In the genomic region with DNA sequence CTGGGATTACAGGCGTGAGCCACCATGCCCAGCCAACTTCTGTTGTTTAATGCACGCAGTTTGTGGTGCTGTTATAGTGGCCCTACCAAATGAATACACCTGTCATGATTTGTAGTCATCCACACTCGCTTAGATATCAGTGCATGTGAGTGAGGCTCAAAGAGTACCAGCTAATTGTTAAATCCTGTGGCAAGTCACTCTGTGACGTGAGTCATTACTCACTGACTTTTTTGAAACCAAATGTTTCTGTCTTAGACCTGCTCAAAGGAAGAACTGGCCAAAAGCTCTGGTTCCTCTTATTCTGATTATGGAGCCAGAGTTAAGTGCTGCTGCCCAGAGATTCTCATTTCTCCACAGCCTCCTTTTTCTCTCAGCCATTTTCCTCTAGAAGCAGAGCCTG, we compare ENCODE assay signal across 24 cellular contexts.
DNase-seq lines count a peak whose midpoint lies in the region; ATAC-seq and TF ChIP-seq lines count a peak whose summit lies in the region.
"Had no signal": no experiment of that assay in that cellular context is flagged by ENCODE, and none has a peak within 500 bp of the region (broad histone marks: within the 10 kb centered on the region; RNA-seq: fewer than 3 reads in every experiment).

No MANE protein-coding gene starts in this region.

- TF ChIP-seq CTCF in CD8-positive, alpha-beta T cell (IDR thresholded peaks at IDR 0.05) = no peak
- TF ChIP-seq CTCF in sigmoid colon (IDR thresholded peaks at IDR 0.05) (no peak), suprapubic skin (IDR thresholded peaks at IDR 0.05) (no peak)

- H3K9me3 ChIP-seq in CD8-positive, alpha-beta T cell (ENCODE audit: low read length) = no peaks in the 10 kb centered on the region
- H3K9me3 ChIP-seq in sigmoid colon (no peaks in the 10 kb centered on the region), suprapubic skin (no peaks in the 10 kb centered on the region)
- H3K9me3 ChIP-seq: left ventricle myocardium inferior, upper lobe of left lung had no signal

- TF ChIP-seq EP300 in sigmoid colon (IDR thresholded peaks at IDR 0.05) (no peak), suprapubic skin (IDR thresholded peaks at IDR 0.05) (no peak)

- H3K36me3 Mint-ChIP-seq in activated CD4-positive, alpha-beta T cell treated with anti-CD3 and anti-CD28 coated beads, Interleukin-2, amount 10 ng/mL, durations not matched to agents 7 days and 5 days (ENCODE audit: low read depth) = peaks cover 25% of the 10 kb centered on the region
- H3K36me3 Mint-ChIP-seq in CD8-positive, alpha-beta T cell = peaks cover 14% of the 10 kb centered on the region
- H3K36me3 Mint-ChIP-seq in activated T-helper 2 cell treated with anti-CD3 and anti-CD28 coated beads, Interferon-gamma antibody, Interleukin-2, Interleukin-4, amounts not matched to agents 10 μg/mL and 5 μg/mL and 100 μg/mL, durations not matched to agents 14 hours and 24 hours and 36 hours (ENCODE audit: low read depth) = peaks cover 4% of the 10 kb centered on the region

- ATAC-seq in CD8-positive, alpha-beta T cell = no peak
- ATAC-seq in HG02870 (IDR thresholded peaks at IDR 0.05; ENCODE audit: unreplicated experiment) = no peak
- ATAC-seq: PC-3 had no signal

- no peak overlapping the region for H3K4me3 Mint-ChIP-seq in activated CD4-positive, alpha-beta T cell treated with anti-CD3 and anti-CD28 coated beads, Interleukin-2, amount 10 ng/mL, durations not matched to agents 7 days and 5 days
- no peak overlapping the region for H3K4me3 Mint-ChIP-seq in CD8-positive, alpha-beta T cell
- H3K4me3 Mint-ChIP-seq in activated T-helper 2 cell treated with anti-CD3 and anti-CD28 coated beads, Interferon-gamma antibody, Interleukin-2, Interleukin-4, amounts not matched to agents 10 μg/mL and 5 μg/mL and 100 μg/mL, durations not matched to agents 14 hours and 24 hours and 36 hours (ENCODE audit: low read depth) = no peak overlapping the region
- H3K4me3 Mint-ChIP-seq: neural crest cell had no signal

- no peaks in the 10 kb centered on the region for H3K27me3 Mint-ChIP-seq in activated CD4-positive, alpha-beta T cell treated with anti-CD3 and anti-CD28 coated beads, Interleukin-2, amount 10 ng/mL, durations not matched to agents 7 days and 5 days
- H3K27me3 Mint-ChIP-seq in CD8-positive, alpha-beta T cell (ENCODE audit: low read depth) = no peaks in the 10 kb centered on the region
- no peaks in the 10 kb centered on the region for H3K27me3 Mint-ChIP-seq in activated T-helper 2 cell treated with anti-CD3 and anti-CD28 coated beads, Interferon-gamma antibody, Interleukin-2, Interleukin-4, amounts not matched to agents 10 μg/mL and 5 μg/mL and 100 μg/mL, durations not matched to agents 14 hours and 24 hours and 36 hours (ENCODE audit: low read depth)
- H3K27me3 Mint-ChIP-seq: IgD-negative memory B cell had no signal

- H3K27ac Mint-ChIP-seq in activated CD4-positive, alpha-beta T cell treated with anti-CD3 and anti-CD28 coated beads, Interleukin-2, amount 10 ng/mL, durations not matched to agents 7 days and 5 days = peak overlapping the region; percentile 96
- peak overlapping the region; percentile 96 for H3K27ac Mint-ChIP-seq in CD8-positive, alpha-beta T cell
- peak overlapping the region; percentile 35 for H3K27ac Mint-ChIP-seq in activated T-helper 2 cell treated with anti-CD3 and anti-CD28 coated beads, Interferon-gamma antibody, Interleukin-2, Interleukin-4, amounts not matched to agents 10 μg/mL and 5 μg/mL and 100 μg/mL, durations not matched to agents 14 hours and 24 hours and 36 hours
- H3K27ac Mint-ChIP-seq: IgD-negative memory B cell had no signal

- H3K9me3 Mint-ChIP-seq in activated CD4-positive, alpha-beta T cell treated with anti-CD3 and anti-CD28 coated beads, Interleukin-2, amount 10 ng/mL, durations not matched to agents 7 days and 5 days = peaks cover 16% of the 10 kb centered on the region
- H3K9me3 Mint-ChIP-seq in CD8-positive, alpha-beta T cell = no peaks in the 10 kb centered on the region
- peaks cover 5% of the 10 kb centered on the region for H3K9me3 Mint-ChIP-seq in activated T-helper 2 cell treated with anti-CD3 and anti-CD28 coated beads, Interferon-gamma antibody, Interleukin-2, Interleukin-4, amounts not matched to agents 10 μg/mL and 5 μg/mL and 100 μg/mL, durations not matched to agents 14 hours and 24 hours and 36 hours
- H3K9me3 Mint-ChIP-seq: IgD-negative memory B cell, neural crest cell had no signal

- no peaks in the 10 kb centered on the region for H3K36me3 ChIP-seq in CD8-positive, alpha-beta T cell (ENCODE audit: insufficient read depth, low read length)
- no peaks in the 10 kb centered on the region for H3K36me3 ChIP-seq in sigmoid colon
- H3K36me3 ChIP-seq in suprapubic skin = no peaks in the 10 kb centered on the region
- H3K36me3 ChIP-seq: left ventricle myocardium inferior, upper lobe of left lung had no signal

- no peak overlapping the region for H3K4me3 ChIP-seq in CD8-positive, alpha-beta T cell (ENCODE audit: low read depth, low read length)
- H3K4me3 ChIP-seq in sigmoid colon = no peak overlapping the region
- H3K4me3 ChIP-seq in suprapubic skin = no peak overlapping the region
- H3K4me3 ChIP-seq: dorsolateral prefrontal cortex, left ventricle myocardium inferior, upper lobe of left lung had no signal

- CTCF ChIA-PET in activated CD4-positive, alpha-beta T cell treated with anti-CD3 and anti-CD28 coated beads, Interleukin-2, amount 10 ng/mL, durations not matched to agents 7 days and 5 days (lab: Charles Lee) = interaction anchor here (0.7 to 2.5 kb wide), 7 partner anchors 8 to 319 kb away, joined by 3 to 7 read pairs (median 5); no protein-coding TSS in a partner anchor
- CTCF ChIA-PET in CD8-positive, alpha-beta T cell (lab: Charles Lee) = interaction anchor here (1.0 to 5.4 kb wide), 5 partner anchors 8 to 318 kb away, joined by 3 to 41 read pairs (median 6); no protein-coding TSS in a partner anchor

- DNase-seq in activated CD4-positive, alpha-beta T cell treated with anti-CD3 and anti-CD28 coated beads, Interleukin-2, amount 10 ng/mL, durations not matched to agents 7 days and 5 days = no peak
- no peak for DNase-seq in activated CD4-positive, alpha-beta T cell treated with anti-CD3 and anti-CD28 coated beads for 1 hour
- no peak for DNase-seq in CD8-positive, alpha-beta T cell
- no peak for DNase-seq in activated T-helper 2 cell treated with anti-CD3 and anti-CD28 coated beads, Interferon-gamma antibody, Interleukin-2, Interleukin-4, amounts not matched to agents 10 μg/mL and 5 μg/mL and 100 μg/mL, durations not matched to agents 14 hours and 24 hours and 36 hours (ENCODE audit: low spot score)
- peak; percentile 29 for DNase-seq in sigmoid colon
- no peak for DNase-seq in NCI-H2171 (lab: John Stamatoyannopoulos, UW)
- no peak for DNase-seq in suprapubic skin (ENCODE audit: low spot score in 2 of 2)
- DNase-seq: activated CD4-positive, alpha-beta T cell treated with anti-CD3 and anti-CD28 coated beads, Interleukin-2, amount 50 U/mL, for 4 hours; central memory CD4-positive, alpha-beta T cell; foreskin fibroblast; GF-D8; left ventricle myocardium inferior; midbrain; MM.1S; NCI-H1694; NCI-H226; NCI-H82; PC-3; SHP77; upper lobe of left lung had no signal

- no peak for TF ChIP-seq POLR2A in sigmoid colon (IDR thresholded peaks at IDR 0.05)
- TF ChIP-seq POLR2A in suprapubic skin (IDR thresholded peaks at IDR 0.05) = no peak

- intact Hi-C loops in CD8-positive, alpha-beta T cell (cut with DNase I, micrococcal nuclease) = loop anchor here in 1 of 2 experiments (5.0 kb wide), 2 partner anchors 110 to 260 kb away; a partner anchor contains a TSS
- intact Hi-C loops in activated T-helper 2 cell treated with anti-CD3 and anti-CD28 coated beads, Interferon-gamma antibody, Interleukin-2, Interleukin-4, amounts not matched to agents 10 μg/mL and 5 μg/mL and 100 μg/mL, durations not matched to agents 14 hours and 24 hours and 36 hours (cut with micrococcal nuclease) = no loop called here
- intact Hi-C loops in sigmoid colon (cut with DNase I) = no loop called here

- H3K4me1 Mint-ChIP-seq in activated CD4-positive, alpha-beta T cell treated with anti-CD3 and anti-CD28 coated beads, Interleukin-2, amount 10 ng/mL, durations not matched to agents 7 days and 5 days = peaks cover 56% of the 10 kb centered on the region
- peaks cover 76% of the 10 kb centered on the region for H3K4me1 Mint-ChIP-seq in CD8-positive, alpha-beta T cell (ENCODE audit: low read depth)
- H3K4me1 Mint-ChIP-seq in activated T-helper 2 cell treated with anti-CD3 and anti-CD28 coated beads, Interferon-gamma antibody, Interleukin-2, Interleukin-4, amounts not matched to agents 10 μg/mL and 5 μg/mL and 100 μg/mL, durations not matched to agents 14 hours and 24 hours and 36 hours (ENCODE audit: low read depth) = peaks cover 32% of the 10 kb centered on the region

- no peaks in the 10 kb centered on the region for H3K27me3 ChIP-seq in CD8-positive, alpha-beta T cell (ENCODE audit: insufficient read depth, low read length)
- H3K27me3 ChIP-seq in sigmoid colon (no peaks in the 10 kb centered on the region), suprapubic skin (no peaks in the 10 kb centered on the region)
- H3K27me3 ChIP-seq: dorsolateral prefrontal cortex, upper lobe of left lung had no signal

- 92 to 93% methylated on average over 4 of the region's 4 CpGs for WGBS in sigmoid colon, 2 donors
- WGBS in suprapubic skin = 89% methylated on average over 4 of the region's 4 CpGs

- POLR2A ChIA-PET in activated CD4-positive, alpha-beta T cell treated with anti-CD3 and anti-CD28 coated beads, Interleukin-2, amount 10 ng/mL, durations not matched to agents 7 days and 5 days (lab: Charles Lee) = no interaction called here
- POLR2A ChIA-PET in CD8-positive, alpha-beta T cell (lab: Charles Lee) = interaction anchor here (0.7 kb wide), 1 partner anchor 326 kb away, joined by 5 read pairs; no protein-coding TSS in a partner anchor

- H3K4me1 ChIP-seq in CD8-positive, alpha-beta T cell (ENCODE audit: insufficient read depth, low read length) = peaks cover 67% of the 10 kb centered on the region
- peaks cover 0 to 12% (median 8%) of the 10 kb centered on the region in 4 donors for H3K4me1 ChIP-seq in sigmoid colon
- H3K4me1 ChIP-seq in suprapubic skin = no peaks in the 10 kb centered on the region
- H3K4me1 ChIP-seq: upper lobe of left lung had no signal

- H3K27ac ChIP-seq in CD8-positive, alpha-beta T cell (ENCODE audit: low read depth, low read length) = peak overlapping the region; percentile 15
- no peak overlapping the region for H3K27ac ChIP-seq in sigmoid colon
- H3K27ac ChIP-seq in suprapubic skin = no peak overlapping the region
- H3K27ac ChIP-seq: dorsolateral prefrontal cortex, left ventricle myocardium inferior, upper lobe of left lung had no signal

Comparison
In these comparisons a context has a peak if more than half of its experiments do, and no peak if none do; other contexts are left out.
1. H3K27ac Mint-ChIP-seq: peak in every context shown above with its lines; median percentile 96 in activated CD4-positive, alpha-beta T cell treated with anti-CD3 and anti-CD28 coated beads, Interleukin-2, amount 10 ng/mL, durations not matched to agents 7 days and 5 days; 96 in CD8-positive, alpha-beta T cell; 35 in activated T-helper 2 cell treated with anti-CD3 and anti-CD28 coated beads, Interferon-gamma antibody, Interleukin-2, Interleukin-4, amounts not matched to agents 10 μg/mL and 5 μg/mL and 100 μg/mL, durations not matched to agents 14 hours and 24 hours and 36 hours.